Comparison of ENCODE assay signal across 14 cellular contexts in genomic region chr4:122890142-122890769, GRCh38. TPM values are rescaled to one million over a fixed set of nuclear protein-coding genes. Genes with fewer than 3 reads are reported as not detected.
DNase-seq lines count a peak whose midpoint lies in the region; ATAC-seq and TF ChIP-seq lines count a peak whose summit lies in the region.
"Had no signal": no experiment of that assay in that cellular context is flagged by ENCODE, and none has a peak within 500 bp of the region (broad histone marks: within the 10 kb centered on the region; RNA-seq: fewer than 3 reads in every experiment).

No MANE protein-coding gene starts in this region.

- no peak for TF ChIP-seq EP300 in suprapubic skin (IDR thresholded peaks at IDR 0.05)

- TF ChIP-seq POLR2A in breast epithelium (IDR thresholded peaks at IDR 0.05) (no peak), suprapubic skin (IDR thresholded peaks at IDR 0.05) (no peak)

- TF ChIP-seq CTCF in breast epithelium (IDR thresholded peaks at IDR 0.05) (no peak), suprapubic skin (IDR thresholded peaks at IDR 0.05) (no peak)

- H3K4me1 ChIP-seq in breast epithelium (no peaks in the 10 kb centered on the region), suprapubic skin (peaks cover 6% of the 10 kb centered on the region)

- intact Hi-C loops in breast epithelium (cut with DNase I; ENCODE audit: low total_unique reads), result loop anchor here (5.0 kb wide), 1 partner anchor 678 kb away; no protein-coding TSS in a partner anchor

- H3K36me3 ChIP-seq in breast epithelium (no peaks in the 10 kb centered on the region), suprapubic skin (peaks cover 3% of the 10 kb centered on the region), MG63 (peaks cover 75% of the 10 kb centered on the region)

- 59% methylated on average over 2 of the region's 2 CpGs for WGBS in suprapubic skin

- H3K27ac ChIP-seq in breast epithelium (peak overlapping the region; percentile 16 to 50), suprapubic skin (peak overlapping the region; percentile 53)
- H3K27ac ChIP-seq: hepatocyte had no signal

- ATAC-seq in GM21576 (IDR thresholded peaks at IDR 0.05; ENCODE audit: unreplicated experiment), result peak; percentile 49
- peak; percentile 60 for ATAC-seq in HG03442 (IDR thresholded peaks at IDR 0.05; ENCODE audit: unreplicated experiment)
- ATAC-seq: HCT116; stimulated activated effector memory CD8-positive, alpha-beta T cell treated with anti-CD3 and anti-CD28 coated beads, Interleukin-12 subunit alpha, Interleukin-12 subunit beta, amount 100 ng/mL, for 72 hours had no signal

- no peaks in the 10 kb centered on the region for H3K27me3 ChIP-seq in breast epithelium
- no peaks in the 10 kb centered on the region for H3K27me3 ChIP-seq in suprapubic skin
- H3K27me3 ChIP-seq in MG63, result no peaks in the 10 kb centered on the region
- H3K27me3 ChIP-seq: hepatocyte had no signal

- no peak for DNase-seq in breast epithelium (ENCODE audit: low spot score in 2 of 2)
- DNase-seq in suprapubic skin (ENCODE audit: low spot score in 2 of 2), result no peak
- DNase-seq in NCI-H69 (lab: John Stamatoyannopoulos, UW), result no peak
- DNase-seq in HUDEP-2 (lab: John Stamatoyannopoulos, UW; ENCODE audit: unreplicated experiment in 76 of 76), result no peak
- DNase-seq in MG63, result no peak
- DNase-seq in NCI-H187 (lab: John Stamatoyannopoulos, UW), result no peak
- DNase-seq: activated CD4-positive, CD25-positive, alpha-beta regulatory T cell treated with anti-CD3 and anti-CD28 coated beads, Interleukin-2, amount 50 U/mL, for 72 hours; OCI-M1; stimulated activated CD4-positive, alpha-beta T cell treated with anti-CD3 and anti-CD28 coated beads, Interleukin-4, amount 100 ng/mL, for 4 hours had no signal

- H3K9me3 ChIP-seq in breast epithelium (no peaks in the 10 kb centered on the region), suprapubic skin (no peaks in the 10 kb centered on the region), MG63 (no peaks in the 10 kb centered on the region)

- H3K4me3 ChIP-seq in breast epithelium (no peak overlapping the region), suprapubic skin (no peak overlapping the region), MG63 (no peak overlapping the region)
- H3K4me3 ChIP-seq: hepatocyte had no signal

RNA-seq across cellular contexts. Expression of gene NUDT6, which starts 32.1 kb away (rescaled TPM):
- total RNA-seq in breast epithelium (10 to 100 TPM in 1 of 3 donors, 1 to 10 TPM in 2; 8.2 to 10.8 (median 8.5) TPM), suprapubic skin (1 to 10 TPM; 5.3 to 8.1 (median 7.0) TPM)
- 17.9 and 34.5 TPM in 2 replicates for total RNA-seq in MG63 (2014; rRNA removed; shearing (Covaris generic); ENCODE audit: low replicate concordance)
